ENCODE assay signal across 22 cellular contexts in genomic region chr5:55625603-55625875, GRCh38.
DNase-seq lines count a peak whose midpoint lies in the region; ATAC-seq and TF ChIP-seq lines count a peak whose summit lies in the region.
"Had no signal": no experiment of that assay in that cellular context is flagged by ENCODE, and none has a peak within 500 bp of the region (broad histone marks: within the 10 kb centered on the region; RNA-seq: fewer than 3 reads in every experiment).

No MANE protein-coding gene starts in this region.

- no peak overlapping the region for H3K9ac ChIP-seq in smooth muscle cell (ENCODE audit: low read depth)

- H3K27ac Mint-ChIP-seq in brain, result peak overlapping the region in 4 of 5 experiments; percentile 20 to 93 (median 82)
- H3K27ac Mint-ChIP-seq: B cell, IgD-negative memory B cell, T-helper 17 cell had no signal

- peak overlapping the region; percentile 15 for H3K4me2 ChIP-seq in smooth muscle cell

- H3K36me3 ChIP-seq in HAP-1 (replicated peaks), result no peaks in the 10 kb centered on the region
- H3K36me3 ChIP-seq in right lobe of liver, result no peaks in the 10 kb centered on the region
- H3K36me3 ChIP-seq in smooth muscle cell (ENCODE audit: low read depth), result no peaks in the 10 kb centered on the region
- H3K36me3 ChIP-seq: brain microvascular endothelial cell had no signal

- H3K27ac ChIP-seq in right lobe of liver (peak overlapping the region; percentile 52 to 77 (median 71)), smooth muscle cell (ENCODE audit: low read depth) (no peak overlapping the region)
- H3K27ac ChIP-seq: brain microvascular endothelial cell had no signal

- H3K36me3 Mint-ChIP-seq in brain, result peaks cover 5% of the 10 kb centered on the region

- in situ Hi-C loops in HAP-1 (cut with MboI; ENCODE audit: low sequenced_read_pairs), result no loop called here

- H3K4me1 ChIP-seq in HAP-1 (peaks cover 44% of the 10 kb centered on the region), right lobe of liver (peaks cover 0 to 47% (median 19%) of the 10 kb centered on the region in 4 donors), smooth muscle cell (ENCODE audit: low read depth) (peaks cover 36% of the 10 kb centered on the region)

- H3K27me3 ChIP-seq in HAP-1 (ENCODE audit: low read depth) (no peaks in the 10 kb centered on the region), right lobe of liver (no peaks in the 10 kb centered on the region), smooth muscle cell (ENCODE audit: low read depth) (no peaks in the 10 kb centered on the region)
- H3K27me3 ChIP-seq: brain microvascular endothelial cell had no signal

- H3K79me2 ChIP-seq in smooth muscle cell (ENCODE audit: low read depth), result no peaks in the 10 kb centered on the region

- WGBS in right lobe of liver (ENCODE audit: insufficient coverage, low coverage, low lambda C conversion rate, missing lambda C conversion rate), result 86% methylated on average over 4 of the region's 4 CpGs
- 59% methylated on average over 4 of the region's 4 CpGs for WGBS in smooth muscle cell (ENCODE audit: low lambda C conversion rate)

- DNase-seq in HAP-1 (ENCODE audit: low spot score in 2 of 2), result peak; percentile 61 to 71
- no peak for DNase-seq in right lobe of liver
- DNase-seq in smooth muscle cell (lab: John Stamatoyannopoulos, UW; ENCODE audit: unreplicated experiment), result no peak
- DNase-seq in effector CD4-positive, alpha-beta T cell, result no peak
- no peak for DNase-seq in stimulated activated CD4-positive, alpha-beta T cell treated with anti-CD3 and anti-CD28 coated beads, Interleukin-15, amount 100 ng/mL, for 24 hours
- no peak for DNase-seq in NCI-H146 treated with DMSO at 0.1 percent for 48 hours (lab: John Stamatoyannopoulos, UW; ENCODE audit: unreplicated experiment)
- DNase-seq: activated CD4-positive, CD25-positive, alpha-beta regulatory T cell treated with anti-CD3 and anti-CD28 coated beads, Interleukin-2, amount 50 U/mL, for 72 hours; activated CD8-positive, alpha-beta memory T cell treated with anti-CD3 and anti-CD28 coated beads, Interleukin-2, amount 50 U/mL, for 48 hours; activated naive CD4-positive, alpha-beta T cell treated with Interleukin-2 at 50 U/mL for 16 hours; brain microvascular endothelial cell; DMS 273 treated with DMSO at 0.1 percent for 48 hours; head of caudate nucleus; MV-4-11; naive thymus-derived CD8-positive, alpha-beta T cell; NCI-H2029 treated with DMSO at 0.1 percent for 48 hours; NCI-H510A; SHP77 treated with DMSO at 0.1 percent for 48 hours; substantia nigra; T-helper 17 cell had no signal

- H4K20me1 ChIP-seq in smooth muscle cell (ENCODE audit: low read depth), result no peaks in the 10 kb centered on the region

- peaks cover 4% of the 10 kb centered on the region for H3F3A ChIP-seq in smooth muscle cell (ENCODE audit: low read depth)

- no peaks in the 10 kb centered on the region for H3K9me3 ChIP-seq in HAP-1
- no peaks in the 10 kb centered on the region for H3K9me3 ChIP-seq in right lobe of liver
- no peaks in the 10 kb centered on the region for H3K9me3 ChIP-seq in smooth muscle cell (replicated peaks; ENCODE audit: low read depth)

- H3K4me3 Mint-ChIP-seq in brain, result peak overlapping the region in 1 of 5 experiments; percentile 5
- H3K4me3 Mint-ChIP-seq: B cell; IgD-negative memory B cell; naive thymus-derived CD8-positive, alpha-beta T cell; T-helper 17 cell had no signal

- H3K4me3 ChIP-seq in HAP-1, result no peak overlapping the region
- no peak overlapping the region for H3K4me3 ChIP-seq in right lobe of liver
- no peak overlapping the region for H3K4me3 ChIP-seq in smooth muscle cell

- no peak for TF ChIP-seq POLR2A in right lobe of liver (IDR thresholded peaks at IDR 0.05)

- intact Hi-C loops in right lobe of liver (cut with DNase I), result no loop called here

- no peaks in the 10 kb centered on the region for H3K9me3 Mint-ChIP-seq in brain
- H3K9me3 Mint-ChIP-seq: IgD-negative memory B cell; naive thymus-derived CD8-positive, alpha-beta T cell had no signal

- peaks cover 43% of the 10 kb centered on the region for H3K4me1 Mint-ChIP-seq in brain
- H3K4me1 Mint-ChIP-seq: B cell, IgD-negative memory B cell, T-helper 17 cell had no signal

- no peaks in the 10 kb centered on the region for H3K27me3 Mint-ChIP-seq in brain
- H3K27me3 Mint-ChIP-seq: B cell; IgD-negative memory B cell; naive thymus-derived CD8-positive, alpha-beta T cell; T-helper 17 cell had no signal

- TF ChIP-seq CTCF in brain (conservative IDR thresholded peaks at IDR 0.05), result no peak
- TF ChIP-seq CTCF in right lobe of liver (IDR thresholded peaks at IDR 0.05), result no peak
- no peak for TF ChIP-seq CTCF in smooth muscle cell (IDR thresholded peaks at IDR 0.05; ENCODE audit: borderline replicate concordance, insufficient read depth, poor library complexity, severe bottlenecking)

- ATAC-seq in right lobe of liver, result no peak
- ATAC-seq: naive thymus-derived CD8-positive, alpha-beta T cell; T-helper 17 cell had no signal

- H2AFZ ChIP-seq in smooth muscle cell (ENCODE audit: low read depth), result no peak overlapping the region

Comparison
In these comparisons a context has a peak if more than half of its experiments do, and no peak if none do; other contexts are left out.
1. DNase-seq: peak in HAP-1 (2 of 2); none in right lobe of liver (0 of 3), smooth muscle cell (single experiment), effector CD4-positive, alpha-beta T cell (single experiment), stimulated activated CD4-positive, alpha-beta T cell treated with anti-CD3 and anti-CD28 coated beads, Interleukin-15, amount 100 ng/mL, for 24 hours (single experiment) and NCI-H146 treated with DMSO at 0.1 percent for 48 hours (single experiment).